23 cellular contexts compared by ENCODE assay signal in the genomic region with DNA sequence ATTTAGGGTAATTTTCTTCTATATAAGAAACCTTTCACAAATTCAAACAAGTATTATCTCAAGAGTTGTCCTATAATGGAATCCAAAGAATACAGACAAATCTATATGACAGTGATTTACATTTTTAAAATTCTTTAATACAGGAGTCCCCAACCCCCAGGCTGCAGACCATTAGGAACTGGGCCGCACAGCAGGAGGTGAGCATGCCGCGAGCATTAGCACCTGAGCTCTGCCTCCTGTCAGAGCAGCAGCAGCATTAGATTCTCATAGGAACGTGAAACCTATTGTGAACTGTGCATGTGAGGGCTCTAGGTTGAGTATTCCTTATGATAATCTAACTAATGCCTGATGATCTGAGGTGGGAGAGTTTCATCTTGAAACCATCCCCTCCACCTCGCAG.
"Had no signal": no experiment of that assay in that cellular context is flagged by ENCODE, and none has a peak within 500 bp of the region (broad histone marks: within the 10 kb centered on the region; RNA-seq: fewer than 3 reads in every experiment).

No MANE protein-coding gene starts in this region.

- H3K36me3 ChIP-seq: adrenal gland, colonic mucosa, gastrocnemius medialis, transverse colon had no signal

- H3K4me3 ChIP-seq: adrenal gland, body of pancreas, colonic mucosa, gastrocnemius medialis, hepatocyte, testis, transverse colon had no signal

- H3K9me3 ChIP-seq: adrenal gland, body of pancreas, colonic mucosa, gastrocnemius medialis, testis, transverse colon had no signal

- H3K4me1 ChIP-seq: colonic mucosa, testis had no signal

- H3K27ac ChIP-seq: adrenal gland, colonic mucosa, gastrocnemius medialis, hepatocyte, testis, transverse colon had no signal

- H3K27me3 ChIP-seq: adrenal gland, body of pancreas, colonic mucosa, gastrocnemius medialis, hepatocyte, testis, transverse colon had no signal

- ATAC-seq: gastrocnemius medialis; naive thymus-derived CD4-positive, alpha-beta T cell; right cardiac atrium; stimulated activated naive CD8-positive, alpha-beta T cell treated with anti-CD3 and anti-CD28 coated beads, Interleukin-15, Interleukin-2, amounts not matched to agents 100 U/mL and 50 U/mL, for 24 hours had no signal

- DNase-seq: activated CD4-positive, alpha-beta T cell treated with anti-CD3 and anti-CD28 coated beads for 48 hours; activated CD4-positive, alpha-beta T cell treated with anti-CD3 and anti-CD28 coated beads, Interleukin-2, amount 50 U/mL, for 48 hours; activated CD8-positive, alpha-beta memory T cell treated with anti-CD3 and anti-CD28 coated beads for 24 hours; activated effector memory CD4-positive, alpha-beta T cell treated with anti-CD3 and anti-CD28 coated beads, Interleukin-2, amount 50 U/mL, for 16 hours; activated naive CD4-positive, alpha-beta T cell treated with anti-CD3 and anti-CD28 coated beads for 36 hours; activated naive CD8-positive, alpha-beta T cell treated with anti-CD3 and anti-CD28 coated beads for 36 hours; adrenal gland; aorta; body of pancreas; cerebellar nuclear complex; colonic mucosa; effector CD8-positive, alpha-beta T cell; gastrocnemius medialis; immature natural killer cell; midbrain; naive thymus-derived CD4-positive, alpha-beta T cell; occipital lobe; right cardiac atrium; stimulated activated CD4-positive, alpha-beta T cell treated with anti-CD3 and anti-CD28 coated beads, Interleukin-4, amount 100 ng/mL, for 1 hour; stimulated activated naive CD8-positive, alpha-beta T cell treated with anti-CD3 and anti-CD28 coated beads, Interleukin-15, Interleukin-2, amounts not matched to agents 100 U/mL and 50 U/mL, for 24 hours; testis; transverse colon had no signal
